ENCODE assay signal across 12 cellular contexts in genomic region chr10:117461766-117462423, GRCh38.
A peak's percentile ranks its signal among the peaks of the same experiment; 100 is the strongest.
DNase-seq lines count a peak whose midpoint lies in the region; ATAC-seq, FAIRE-seq and TF ChIP-seq lines count a peak whose summit lies in the region.
"Had no signal": no experiment of that assay in that cellular context is flagged by ENCODE, and none has a peak within 500 bp of the region (broad histone marks: within the 10 kb centered on the region; RNA-seq: fewer than 3 reads in every experiment).

No MANE protein-coding gene starts in this region.

- no peak for FAIRE-seq in H54 (lab: Jason Lieb, UNC)
- FAIRE-seq: GM12878 had no signal

- H3K9me3 ChIP-seq in Peyer's patch (no peaks in the 10 kb centered on the region), skeletal muscle satellite cell (replicated peaks; ENCODE audit: low read length) (peaks cover 4% of the 10 kb centered on the region)

- H3K27me3 ChIP-seq in Peyer's patch (no peaks in the 10 kb centered on the region), foreskin keratinocyte (no peaks in the 10 kb centered on the region), skeletal muscle satellite cell (ENCODE audit: control insufficient read depth, insufficient read depth, low read length) (peaks cover 34% of the 10 kb centered on the region)

- no peaks in the 10 kb centered on the region for H3K4me1 Mint-ChIP-seq in naive thymus-derived CD8-positive, alpha-beta T cell

- peak; percentile 79 for DNase-seq in H54 (ENCODE audit: insufficient read length, low spot score)
- DNase-seq in Peyer's patch = peak in 2 of 3 donors; percentile 67 to 70
- DNase-seq in foreskin keratinocyte = peak; percentile 89 to 95
- DNase-seq in naive thymus-derived CD8-positive, alpha-beta T cell = no peak
- DNase-seq in midbrain (lab: John Stamatoyannopoulos, UW) = no peak
- DNase-seq in NCI-H2107 (lab: John Stamatoyannopoulos, UW) = no peak
- DNase-seq: effector CD4-positive, alpha-beta T cell; NCI-H446 treated with DMSO at 0.1 percent for 48 hours had no signal

- H3K36me3 ChIP-seq in Peyer's patch = no peaks in the 10 kb centered on the region
- no peaks in the 10 kb centered on the region for H3K36me3 ChIP-seq in skeletal muscle satellite cell (ENCODE audit: insufficient read depth, low read length)

- peak overlapping the region; percentile 41 for H3K4me2 ChIP-seq in skeletal muscle satellite cell (ENCODE audit: low read length)

- no peaks in the 10 kb centered on the region for H3K36me3 Mint-ChIP-seq in naive thymus-derived CD8-positive, alpha-beta T cell

- H3K4me1 ChIP-seq in Peyer's patch (no peaks in the 10 kb centered on the region), foreskin keratinocyte (peaks cover 18% of the 10 kb centered on the region), skeletal muscle satellite cell (ENCODE audit: control insufficient read depth, insufficient read depth, low read length) (peaks cover 24% of the 10 kb centered on the region)
- H3K4me1 ChIP-seq: parathyroid adenoma had no signal

- peak overlapping the region in 1 of 4 donors; percentile 35 for H3K27ac ChIP-seq in Peyer's patch
- peak overlapping the region; percentile 83 for H3K27ac ChIP-seq in foreskin keratinocyte
- H3K27ac ChIP-seq: parathyroid adenoma had no signal

- H3K9me3 Mint-ChIP-seq in naive thymus-derived CD8-positive, alpha-beta T cell = no peaks in the 10 kb centered on the region

- POLR2A ChIA-PET in naive thymus-derived CD8-positive, alpha-beta T cell (lab: Charles Lee) = no interaction called here

- H3K9ac ChIP-seq in skeletal muscle satellite cell (ENCODE audit: low read depth, low read length) = peak overlapping the region; percentile 59
- H3K9ac ChIP-seq: parathyroid adenoma had no signal

- peak; percentile 98 for ATAC-seq in foreskin keratinocyte
- no peak for ATAC-seq in HG03139 (IDR thresholded peaks at IDR 0.05; ENCODE audit: unreplicated experiment)
- no peak for ATAC-seq in naive thymus-derived CD8-positive, alpha-beta T cell
- ATAC-seq: GM12878 had no signal

- 0 out of 2 replicates have a peak, but pooled peaks have one; percentile 5 for TF ChIP-seq POLR2A in H54 (IDR thresholded peaks at IDR 0.05; ENCODE audit: low read depth, low read length)
- TF ChIP-seq POLR2A in Peyer's patch (IDR thresholded peaks at IDR 0.05) = no peak

- TF ChIP-seq CTCF in Peyer's patch (IDR thresholded peaks at IDR 0.05) (no peak), foreskin keratinocyte (conservative IDR thresholded peaks at IDR 0.05) (no peak)

- no peak overlapping the region for H3K4me3 ChIP-seq in Peyer's patch
- H3K4me3 ChIP-seq in skeletal muscle satellite cell (ENCODE audit: low read length) = no peak overlapping the region
- H3K4me3 ChIP-seq: GM12878 had no signal

- no peak overlapping the region for H3K4me3 Mint-ChIP-seq in naive thymus-derived CD8-positive, alpha-beta T cell

- peaks cover 4 to 24% (median 11%) of the 10 kb centered on the region in 5 donors for H3K27me3 Mint-ChIP-seq in naive thymus-derived CD8-positive, alpha-beta T cell

- H3K27ac Mint-ChIP-seq in naive thymus-derived CD8-positive, alpha-beta T cell = peak overlapping the region in 1 of 10 donors; percentile 17

Comparison
In these comparisons a context has a peak if more than half of its experiments do, and no peak if none do; other contexts are left out.
1. DNase-seq: peak in H54 (single experiment), Peyer's patch (2 of 3) and foreskin keratinocyte (2 of 2); none in naive thymus-derived CD8-positive, alpha-beta T cell (0 of 10), midbrain (single experiment) and NCI-H2107 (single experiment).